Comparison of ENCODE assay signal across 24 cellular contexts in genomic region chr2:234681206-234681605, GRCh38.
DNase-seq lines count a peak whose midpoint lies in the region; ATAC-seq and TF ChIP-seq lines count a peak whose summit lies in the region.
"Had no signal": no experiment of that assay in that cellular context is flagged by ENCODE, and none has a peak within 500 bp of the region (broad histone marks: within the 10 kb centered on the region; RNA-seq: fewer than 3 reads in every experiment).

No MANE protein-coding gene starts in this region.

- H3K9me3 ChIP-seq in RWPE2 (ENCODE audit: severe bottlenecking) = no peaks in the 10 kb centered on the region
- H3K9me3 ChIP-seq in CD4-positive, alpha-beta T cell (ENCODE audit: control insufficient read depth, low read length) = no peaks in the 10 kb centered on the region
- H3K9me3 ChIP-seq in CD4-positive, alpha-beta memory T cell (ENCODE audit: control insufficient read depth in 1 of 2, low read length in 2 of 2) = no peaks in the 10 kb centered on the region
- H3K9me3 ChIP-seq: left lung, pancreas, sigmoid colon, upper lobe of right lung had no signal

- H3K36me3 ChIP-seq in ACC112 (ENCODE audit: insufficient read depth, low read length) (no peaks in the 10 kb centered on the region), RWPE2 (ENCODE audit: low read depth) (no peaks in the 10 kb centered on the region), kidney epithelial cell (ENCODE audit: control insufficient read depth, insufficient read depth, low read length) (no peaks in the 10 kb centered on the region)
- H3K36me3 ChIP-seq in CD4-positive, alpha-beta memory T cell (ENCODE audit: insufficient read depth, low read length) = no peaks in the 10 kb centered on the region
- H3K36me3 ChIP-seq: left lung, pancreas, sigmoid colon, upper lobe of right lung had no signal

- peak overlapping the region; percentile 15 for H2AFZ ChIP-seq in ACC112 (ENCODE audit: low read length, unreplicated experiment)

- no peaks in the 10 kb centered on the region for H3K79me2 ChIP-seq in ACC112 (ENCODE audit: control insufficient read depth, insufficient read depth, low read length, unreplicated experiment)

- intact Hi-C loops in CD4-positive, alpha-beta T cell (cut with DNase I, micrococcal nuclease) = no loop called here
- intact Hi-C loops in CD4-positive, alpha-beta memory T cell (cut with micrococcal nuclease) = no loop called here

- H3K27ac ChIP-seq in ACC112 (ENCODE audit: low read depth, low read length) (peak overlapping the region; percentile 39; the same call in 1 of the 2 replicates), RWPE2 (ENCODE audit: poor library complexity, severe bottlenecking) (peak overlapping the region; percentile 99)
- H3K27ac ChIP-seq in CD4-positive, alpha-beta T cell (ENCODE audit: low read depth, low read length) = no peak overlapping the region
- no peak overlapping the region for H3K27ac ChIP-seq in CD4-positive, alpha-beta memory T cell (ENCODE audit: low read depth, low read length)
- H3K27ac ChIP-seq: left lung, pancreas, sigmoid colon, upper lobe of right lung had no signal

- H3K4me3 ChIP-seq in ACC112 (ENCODE audit: low read depth, low read length) = no peak overlapping the region
- H3K4me3 ChIP-seq in RWPE2 (ENCODE audit: severe bottlenecking) = no peak overlapping the region
- H3K4me3 ChIP-seq in kidney epithelial cell (ENCODE audit: low read depth, low read length) = no peak overlapping the region
- H3K4me3 ChIP-seq in CD4-positive, alpha-beta memory T cell (ENCODE audit: low read length in 2 of 2) = no peak overlapping the region
- H3K4me3 ChIP-seq: left lung, pancreas, sigmoid colon, upper lobe of right lung had no signal

- H3K4me1 ChIP-seq in ACC112 (ENCODE audit: control insufficient read depth, insufficient read depth, low read length, unreplicated experiment) = peaks cover 64% of the 10 kb centered on the region
- H3K4me1 ChIP-seq in RWPE2 (ENCODE audit: insufficient read depth, poor library complexity, severe bottlenecking) = peaks cover 69% of the 10 kb centered on the region
- H3K4me1 ChIP-seq in CD4-positive, alpha-beta memory T cell (ENCODE audit: insufficient read depth, low read length) = no peaks in the 10 kb centered on the region
- H3K4me1 ChIP-seq: left lung had no signal

- H3K9me3 Mint-ChIP-seq in CD4-positive, alpha-beta T cell = no peaks in the 10 kb centered on the region
- peaks cover 0 to 6% (median 0%) of the 10 kb centered on the region in 8 donors for H3K9me3 Mint-ChIP-seq in CD4-positive, alpha-beta memory T cell
- H3K9me3 Mint-ChIP-seq: activated CD4-positive, alpha-beta memory T cell treated with anti-CD3 and anti-CD28 coated beads, Interleukin-2, amount 10 ng/mL, durations not matched to agents 7 days and 5 days; activated naive CD8-positive, alpha-beta T cell treated with anti-CD3 and anti-CD28 coated beads, Interleukin-2, amount 50 U/mL, for 24 hours had no signal

- no peak overlapping the region for H3K4me3 Mint-ChIP-seq in CD4-positive, alpha-beta T cell
- H3K4me3 Mint-ChIP-seq in CD4-positive, alpha-beta memory T cell = no peak overlapping the region
- H3K4me3 Mint-ChIP-seq: activated CD4-positive, alpha-beta memory T cell treated with anti-CD3 and anti-CD28 coated beads, Interleukin-2, amount 10 ng/mL, durations not matched to agents 7 days and 5 days; activated naive CD8-positive, alpha-beta T cell treated with anti-CD3 and anti-CD28 coated beads, Interleukin-2, amount 50 U/mL, for 24 hours; naive thymus-derived CD4-positive, alpha-beta T cell had no signal

- CTCF ChIA-PET in CD4-positive, alpha-beta T cell (lab: Charles Lee) = no interaction called here
- CTCF ChIA-PET in CD4-positive, alpha-beta memory T cell (lab: Charles Lee; ENCODE audit: partially characterized antibody) = no interaction called here

- no peak overlapping the region for H3K27ac Mint-ChIP-seq in CD4-positive, alpha-beta T cell
- no peak overlapping the region for H3K27ac Mint-ChIP-seq in CD4-positive, alpha-beta memory T cell
- H3K27ac Mint-ChIP-seq: activated CD4-positive, alpha-beta memory T cell treated with anti-CD3 and anti-CD28 coated beads, Interleukin-2, amount 10 ng/mL, durations not matched to agents 7 days and 5 days; activated naive CD8-positive, alpha-beta T cell treated with anti-CD3 and anti-CD28 coated beads, Interleukin-2, amount 50 U/mL, for 24 hours; naive thymus-derived CD4-positive, alpha-beta T cell had no signal

- POLR2A ChIA-PET in CD4-positive, alpha-beta T cell (lab: Charles Lee) = no interaction called here
- POLR2A ChIA-PET in CD4-positive, alpha-beta memory T cell (lab: Charles Lee; ENCODE audit: partially characterized antibody) = no interaction called here

- H3K4me1 Mint-ChIP-seq in CD4-positive, alpha-beta T cell (ENCODE audit: low read depth) = no peaks in the 10 kb centered on the region
- H3K4me1 Mint-ChIP-seq in CD4-positive, alpha-beta memory T cell = no peaks in the 10 kb centered on the region
- H3K4me1 Mint-ChIP-seq: activated CD4-positive, alpha-beta memory T cell treated with anti-CD3 and anti-CD28 coated beads, Interleukin-2, amount 10 ng/mL, durations not matched to agents 7 days and 5 days; activated naive CD8-positive, alpha-beta T cell treated with anti-CD3 and anti-CD28 coated beads, Interleukin-2, amount 50 U/mL, for 24 hours; naive thymus-derived CD4-positive, alpha-beta T cell had no signal

- no peaks in the 10 kb centered on the region for H3K27me3 Mint-ChIP-seq in CD4-positive, alpha-beta T cell
- peaks cover 0 to 2% of the 10 kb centered on the region in 2 donors for H3K27me3 Mint-ChIP-seq in CD4-positive, alpha-beta memory T cell

- no peak for ATAC-seq in RWPE2 (ENCODE audit: low read depth)
- ATAC-seq in CD4-positive, alpha-beta T cell (ENCODE audit: poor library complexity) = no peak
- ATAC-seq: activated naive CD8-positive, alpha-beta T cell treated with anti-CD3 and anti-CD28 coated beads, Interleukin-2, amount 50 U/mL, for 24 hours; naive thymus-derived CD4-positive, alpha-beta T cell had no signal

- no peak for TF ChIP-seq CTCF in RWPE2 (IDR thresholded peaks at IDR 0.05; ENCODE audit: poor library complexity, severe bottlenecking)
- TF ChIP-seq CTCF in kidney epithelial cell (IDR thresholded peaks at IDR 0.05; ENCODE audit: insufficient read depth, low read length, poor library complexity, severe bottlenecking) = no peak
- no peak for TF ChIP-seq CTCF in CD4-positive, alpha-beta T cell (IDR thresholded peaks at IDR 0.05)

- H3K27me3 ChIP-seq in ACC112 (ENCODE audit: insufficient read depth, low read length) = no peaks in the 10 kb centered on the region
- H3K27me3 ChIP-seq in RWPE2 (ENCODE audit: insufficient read depth, poor library complexity, severe bottlenecking) = no peaks in the 10 kb centered on the region
- no peaks in the 10 kb centered on the region for H3K27me3 ChIP-seq in kidney epithelial cell (ENCODE audit: control insufficient read depth, insufficient read depth, low read length)
- no peaks in the 10 kb centered on the region for H3K27me3 ChIP-seq in CD4-positive, alpha-beta T cell (ENCODE audit: control insufficient read depth, insufficient read depth, low read length)
- H3K27me3 ChIP-seq in CD4-positive, alpha-beta memory T cell (ENCODE audit: insufficient read depth, low read length) = no peaks in the 10 kb centered on the region
- H3K27me3 ChIP-seq: left lung, pancreas, sigmoid colon, upper lobe of right lung had no signal

- DNase-seq in NCI-H1436 treated with DMSO at 0.1 percent for 48 hours (lab: John Stamatoyannopoulos, UW) (peak; percentile 51), RWPE2 (ENCODE audit: low spot score) (no peak), kidney epithelial cell (ENCODE audit: low read depth) (peak; percentile 91), nucleus accumbens (lab: John Stamatoyannopoulos, UW) (no peak), HK-2 (ENCODE audit: unreplicated experiment) (no peak)
- DNase-seq in CD4-positive, alpha-beta T cell = no peak
- DNase-seq in CD4-positive, alpha-beta memory T cell = no peak
- DNase-seq: activated CD4-positive, alpha-beta memory T cell treated with anti-CD3 and anti-CD28 coated beads, Interleukin-2, amount 10 ng/mL, durations not matched to agents 7 days and 5 days; activated effector memory CD4-positive, alpha-beta T cell treated with Interleukin-2 at 50 U/mL for 16 hours; activated naive CD8-positive, alpha-beta T cell treated with anti-CD3 and anti-CD28 coated beads, Interleukin-2, amount 50 U/mL, for 24 hours; C1 segment of cervical spinal cord; effector memory CD4-positive, alpha-beta T cell; glutamatergic neuron; Karpas-422; left lung; MV-4-11; naive thymus-derived CD4-positive, alpha-beta T cell; NCI-H2029; NCI-H524 treated with DMSO at 0.1 percent for 48 hours; pancreas; Right ventricle myocardium superior; sigmoid colon; upper lobe of right lung had no signal

- no peaks in the 10 kb centered on the region for H3K36me3 Mint-ChIP-seq in CD4-positive, alpha-beta T cell (ENCODE audit: low read depth)
- no peaks in the 10 kb centered on the region for H3K36me3 Mint-ChIP-seq in CD4-positive, alpha-beta memory T cell
- H3K36me3 Mint-ChIP-seq: naive thymus-derived CD4-positive, alpha-beta T cell had no signal

Comparison
In these comparisons a context has a peak if more than half of its experiments do, and no peak if none do; other contexts are left out.
1. H3K27ac ChIP-seq: peak in ACC112 (single experiment) and RWPE2 (single experiment); none in CD4-positive, alpha-beta T cell (single experiment) and CD4-positive, alpha-beta memory T cell (single experiment).
2. DNase-seq: peak in NCI-H1436 treated with DMSO at 0.1 percent for 48 hours (single experiment) and kidney epithelial cell (single experiment); none in RWPE2 (single experiment), nucleus accumbens (0 of 56), CD4-positive, alpha-beta T cell (0 of 10), CD4-positive, alpha-beta memory T cell (0 of 5) and HK-2 (single experiment).